ENCODE assay signal across 14 cellular contexts in genomic region chr13:44734204-44734707, GRCh38.
A peak's percentile ranks its signal among the peaks of the same experiment; 100 is the strongest.
DNase-seq lines count a peak whose midpoint lies in the region; ATAC-seq, FAIRE-seq and TF ChIP-seq lines count a peak whose summit lies in the region.
"Had no signal": no experiment of that assay in that cellular context is flagged by ENCODE, and none has a peak within 500 bp of the region (broad histone marks: within the 10 kb centered on the region; RNA-seq: fewer than 3 reads in every experiment).

No MANE protein-coding gene starts in this region.

- intact Hi-C loops in CD8-positive, alpha-beta T cell (cut with DNase I, micrococcal nuclease), result no loop called here
- intact Hi-C loops in kidney (cut with DNase I), result no loop called here

- TF ChIP-seq CTCF in CD8-positive, alpha-beta T cell (IDR thresholded peaks at IDR 0.05), result no peak
- TF ChIP-seq CTCF in GM13976 (IDR thresholded peaks at IDR 0.05; ENCODE audit: borderline replicate concordance, control extremely low read depth, extremely low read depth, insufficient read depth, missing control alignments) (no peak), kidney (IDR thresholded peaks at IDR 0.05; ENCODE audit: borderline replicate concordance, extremely low read depth, insufficient read depth) (no peak)

- H3K4me1 Mint-ChIP-seq in CD8-positive, alpha-beta T cell (ENCODE audit: low read depth), result no peaks in the 10 kb centered on the region
- H3K4me1 Mint-ChIP-seq: naive B cell; stimulated activated naive CD8-positive, alpha-beta T cell treated with anti-CD3 and anti-CD28 coated beads, Interleukin-15, amount 100 ng/mL, for 72 hours had no signal

- no peaks in the 10 kb centered on the region for H3K79me2 ChIP-seq in trophoblast cell (ENCODE audit: control insufficient read depth, insufficient read depth, low read length, poor library complexity)

- peaks cover 2% of the 10 kb centered on the region for H3K27me3 Mint-ChIP-seq in CD8-positive, alpha-beta T cell (ENCODE audit: low read depth)

- POLR2A ChIA-PET in CD8-positive, alpha-beta T cell (lab: Charles Lee), result no interaction called here

- H3K27ac Mint-ChIP-seq in CD8-positive, alpha-beta T cell, result no peak overlapping the region
- H3K27ac Mint-ChIP-seq: activated T-cell treated with anti-CD3 and anti-CD28 coated beads, Interleukin-2, amount 50 U/mL, for 24 hours; naive B cell; stimulated activated naive CD8-positive, alpha-beta T cell treated with anti-CD3 and anti-CD28 coated beads, Interleukin-15, amount 100 ng/mL, for 72 hours had no signal

- H3K4ac ChIP-seq in trophoblast cell (ENCODE audit: low read depth, low read length), result no peak overlapping the region

- H3K4me2 ChIP-seq in trophoblast cell (ENCODE audit: low read length), result no peak overlapping the region

- H3K27ac ChIP-seq in trophoblast cell (ENCODE audit: low read depth, low read length) (no peak overlapping the region), kidney (ENCODE audit: low read depth in 2 of 2, low read length in 2 of 2) (no peak overlapping the region)
- no peak overlapping the region for H3K27ac ChIP-seq in CD8-positive, alpha-beta T cell (ENCODE audit: low read depth, low read length)

- H3K79me1 ChIP-seq in trophoblast cell (ENCODE audit: low read length), result peaks cover 3% of the 10 kb centered on the region

- H2BK12ac ChIP-seq in trophoblast cell (ENCODE audit: low read length), result peak overlapping the region; percentile 27

- H2BK120ac ChIP-seq in trophoblast cell (ENCODE audit: insufficient read depth, low read length, poor library complexity), result no peak overlapping the region

- no peak overlapping the region for H3K18ac ChIP-seq in trophoblast cell (ENCODE audit: low read length)

- no peak overlapping the region for H4K12ac ChIP-seq in trophoblast cell (ENCODE audit: low read depth, low read length)

- no peaks in the 10 kb centered on the region for H3K9me3 Mint-ChIP-seq in CD8-positive, alpha-beta T cell
- H3K9me3 Mint-ChIP-seq: activated T-cell treated with anti-CD3 and anti-CD28 coated beads, Interleukin-2, amount 50 U/mL, for 24 hours; stimulated activated naive CD8-positive, alpha-beta T cell treated with anti-CD3 and anti-CD28 coated beads, Interleukin-15, amount 100 ng/mL, for 72 hours had no signal

- no peak overlapping the region for H3K14ac ChIP-seq in trophoblast cell (ENCODE audit: low read length)

- no peaks in the 10 kb centered on the region for H3K36me3 Mint-ChIP-seq in CD8-positive, alpha-beta T cell
- H3K36me3 Mint-ChIP-seq: naive B cell had no signal

- no peak overlapping the region for H3K23ac ChIP-seq in trophoblast cell (ENCODE audit: low read length)

- H3K36me3 ChIP-seq in trophoblast cell (ENCODE audit: control insufficient read depth in 1 of 2, insufficient read depth in 2 of 2, low read length in 2 of 2), result no peaks in the 10 kb centered on the region
- H3K36me3 ChIP-seq in CD8-positive, alpha-beta T cell (ENCODE audit: insufficient read depth, low read length), result no peaks in the 10 kb centered on the region
- no peaks in the 10 kb centered on the region for H3K36me3 ChIP-seq in kidney (ENCODE audit: control insufficient read depth in 1 of 2, insufficient read depth in 2 of 2, low read length in 2 of 2)

- ATAC-seq in CD8-positive, alpha-beta T cell, result no peak
- ATAC-seq: K562; stimulated activated naive CD8-positive, alpha-beta T cell treated with anti-CD3 and anti-CD28 coated beads, Interleukin-15, amount 100 ng/mL, for 72 hours had no signal

- peak; percentile 54 for DNase-seq in GM03348 (ENCODE audit: low spot score)
- peak; percentile 6 to 50 for DNase-seq in NCI-H524 (lab: John Stamatoyannopoulos, UW)
- DNase-seq in fibroblast of gingiva (ENCODE audit: low read depth), result peak; percentile 95
- no peak for DNase-seq in trophoblast cell
- DNase-seq in CD8-positive, alpha-beta T cell, result no peak
- DNase-seq in frontal cortex (ENCODE audit: low spot score in 2 of 2), result no peak
- DNase-seq in GM13976 (ENCODE audit: low spot score), result no peak
- DNase-seq in kidney, result no peak
- DNase-seq: activated T-cell treated with anti-CD3 and anti-CD28 coated beads, Interleukin-2, amount 50 U/mL, for 24 hours; naive B cell; stimulated activated naive CD8-positive, alpha-beta T cell treated with anti-CD3 and anti-CD28 coated beads, Interleukin-15, amount 100 ng/mL, for 72 hours had no signal

- in situ Hi-C loops in GM13976 (cut with MboI; ENCODE audit: low sequenced_read_pairs, unreplicated experiment), result no loop called here

- no peak overlapping the region for H2AFZ ChIP-seq in trophoblast cell (ENCODE audit: insufficient read depth, low read length, poor library complexity)

- no peak overlapping the region for H2BK5ac ChIP-seq in trophoblast cell (ENCODE audit: low read depth, low read length, poor library complexity)

- H4K91ac ChIP-seq in trophoblast cell (ENCODE audit: low read depth, low read length), result no peak overlapping the region

- peak overlapping the region; percentile 40 for H3K4me3 ChIP-seq in trophoblast cell (ENCODE audit: low read depth, low read length)
- no peak overlapping the region for H3K4me3 ChIP-seq in CD8-positive, alpha-beta T cell (ENCODE audit: low read depth, low read length)
- no peak overlapping the region for H3K4me3 ChIP-seq in kidney (ENCODE audit: low read length in 2 of 2)
- H3K4me3 ChIP-seq: K562 had no signal

- no peaks in the 10 kb centered on the region for H3K27me3 ChIP-seq in trophoblast cell (ENCODE audit: insufficient read depth, low read length)
- H3K27me3 ChIP-seq in CD8-positive, alpha-beta T cell (ENCODE audit: insufficient read depth, low read length), result no peaks in the 10 kb centered on the region

- no peak overlapping the region for H3K9ac ChIP-seq in trophoblast cell (ENCODE audit: low read length)
- no peak overlapping the region for H3K9ac ChIP-seq in kidney (ENCODE audit: low read length in 2 of 2)

- no CpG with 5 or more reads among the region's 1 CpG for WGBS in trophoblast cell (ENCODE audit: extremely low coverage, insufficient coverage, insufficient read length)

- H3K9me3 ChIP-seq in trophoblast cell (ENCODE audit: insufficient read depth, low read depth, low read length), result no peaks in the 10 kb centered on the region
- no peaks in the 10 kb centered on the region for H3K9me3 ChIP-seq in CD8-positive, alpha-beta T cell (ENCODE audit: low read length)
- H3K9me3 ChIP-seq in kidney (ENCODE audit: control insufficient read depth in 1 of 2, low read length in 2 of 2), result no peaks in the 10 kb centered on the region

- CTCF ChIA-PET in CD8-positive, alpha-beta T cell (lab: Charles Lee), result no interaction called here

- no peak overlapping the region for H2AK5ac ChIP-seq in trophoblast cell (ENCODE audit: low read length)

- H4K8ac ChIP-seq in trophoblast cell (ENCODE audit: low read depth, low read length), result no peak overlapping the region

- no peak for FAIRE-seq in frontal cortex (lab: Jason Lieb, UNC)
- FAIRE-seq in kidney (lab: Jason Lieb, UNC), result no peak
- FAIRE-seq: GM18507, K562, TTC549 had no signal

- no peak overlapping the region for H3K4me3 Mint-ChIP-seq in CD8-positive, alpha-beta T cell
- H3K4me3 Mint-ChIP-seq: activated T-cell treated with anti-CD3 and anti-CD28 coated beads, Interleukin-2, amount 50 U/mL, for 24 hours; naive B cell; stimulated activated naive CD8-positive, alpha-beta T cell treated with anti-CD3 and anti-CD28 coated beads, Interleukin-15, amount 100 ng/mL, for 72 hours had no signal

- peaks cover 4 to 9% of the 10 kb centered on the region in 2 experiments for H3K4me1 ChIP-seq in trophoblast cell (ENCODE audit: control insufficient read depth in 1 of 2, insufficient read depth in 2 of 2, low read length in 2 of 2)
- no peaks in the 10 kb centered on the region for H3K4me1 ChIP-seq in CD8-positive, alpha-beta T cell (ENCODE audit: insufficient read depth, low read length)
- H3K4me1 ChIP-seq in kidney (ENCODE audit: control insufficient read depth in 1 of 2, insufficient read depth in 1 of 2, low read depth in 1 of 2, low read length in 2 of 2), result no peaks in the 10 kb centered on the region

Comparison
In these comparisons a context has a peak if more than half of its experiments do, and no peak if none do; other contexts are left out.
1. DNase-seq: peak in GM03348 (single experiment), NCI-H524 (2 of 2) and fibroblast of gingiva (single experiment); none in trophoblast cell (0 of 2), CD8-positive, alpha-beta T cell (0 of 7), frontal cortex (0 of 2), GM13976 (single experiment) and kidney (single experiment).